1 cellular context compared by ENCODE assay signal in the genomic region with DNA sequence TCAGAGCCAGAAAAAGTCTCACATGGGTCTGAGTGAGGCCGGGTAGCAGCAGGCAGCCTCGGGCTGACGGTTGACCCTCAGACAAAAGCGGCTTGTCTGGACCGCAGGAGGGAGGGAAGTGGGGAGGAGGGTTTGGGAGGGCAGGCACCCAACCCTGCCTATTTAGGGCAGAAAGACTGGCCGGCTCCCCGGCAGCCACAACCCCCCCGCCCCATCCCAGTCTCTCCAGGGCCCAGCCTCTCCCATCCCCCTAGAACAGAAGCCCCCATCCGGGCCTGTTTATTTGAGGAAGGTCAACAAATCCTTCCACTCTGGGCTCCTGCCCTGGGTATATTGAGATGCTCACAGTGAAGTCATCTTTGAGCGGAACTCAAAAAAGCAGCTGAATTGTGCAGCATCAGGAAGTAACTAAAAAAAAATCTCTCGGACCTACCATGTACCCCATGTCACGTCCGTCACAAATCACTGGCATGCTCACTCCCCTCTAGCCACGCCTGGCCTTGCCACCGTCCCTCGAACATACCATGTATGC.
A peak's percentile ranks its signal among the peaks of the same experiment; 100 is the strongest.
TF ChIP-seq lines count a peak whose summit lies in the region.

No MANE protein-coding gene starts in this region.

TF ChIP-seq in GM12878, 131 proteins besides CTCF, POLR2A, EP300 and RAD21:
- TF ChIP-seq RFX5 (IDR thresholded peaks at IDR 0.05; ENCODE audit: low read depth, low read length) (0 out of 2 replicates have a peak, but pooled peaks have one; percentile 42), ATF7 (IDR thresholded peaks at IDR 0.05; ENCODE audit: low read depth) (peak; percentile 36; the same call in 1 of the 2 replicates), CHD4 (IDR thresholded peaks at IDR 0.05) (no peak), MXI1 (IDR thresholded peaks at IDR 0.05; ENCODE audit: low read depth, low read length) (0 out of 2 replicates have a peak, but pooled peaks have one; percentile 19), SRF (IDR thresholded peaks at IDR 0.05; ENCODE audit: low read depth in 2 of 2, low read length in 2 of 2) (0 out of 4 replicates have a peak, but pooled peaks of 1 of the 2 experiments have one; percentile 27)
- TF ChIP-seq, protein P1, sequence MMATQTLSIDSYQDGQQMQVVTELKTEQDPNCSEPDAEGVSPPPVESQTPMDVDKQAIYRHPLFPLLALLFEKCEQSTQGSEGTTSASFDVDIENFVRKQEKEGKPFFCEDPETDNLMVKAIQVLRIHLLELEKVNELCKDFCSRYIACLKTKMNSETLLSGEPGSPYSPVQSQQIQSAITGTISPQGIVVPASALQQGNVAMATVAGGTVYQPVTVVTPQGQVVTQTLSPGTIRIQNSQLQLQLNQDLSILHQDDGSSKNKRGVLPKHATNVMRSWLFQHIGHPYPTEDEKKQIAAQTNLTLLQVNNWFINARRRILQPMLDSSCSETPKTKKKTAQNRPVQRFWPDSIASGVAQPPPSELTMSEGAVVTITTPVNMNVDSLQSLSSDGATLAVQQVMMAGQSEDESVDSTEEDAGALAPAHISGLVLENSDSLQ (IDR thresholded peaks at IDR 0.05): peak; percentile 48; the same call in 1 of the 2 replicates
